In the genomic region with DNA sequence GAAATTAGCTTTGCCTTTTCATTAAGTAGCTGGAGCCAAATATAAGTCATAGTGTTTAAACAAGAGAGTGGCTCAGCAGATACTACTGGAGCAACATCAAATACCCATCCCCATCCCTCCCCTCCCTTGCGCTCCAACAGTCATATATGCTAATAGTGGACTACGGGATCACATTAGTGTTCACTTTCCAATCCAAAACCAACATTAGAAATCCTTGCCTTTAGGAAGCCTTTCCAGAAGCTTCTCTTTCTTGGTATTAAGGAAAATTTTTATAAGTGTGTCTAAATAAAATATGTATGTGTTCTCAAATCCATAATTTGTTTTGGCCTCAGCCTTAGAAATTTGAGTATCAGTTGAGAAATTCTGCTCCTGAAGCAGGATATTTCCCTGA, we compare ENCODE assay signal across 22 cellular contexts.
A peak's percentile ranks its signal among the peaks of the same experiment; 100 is the strongest.
DNase-seq lines count a peak whose midpoint lies in the region; ATAC-seq and TF ChIP-seq lines count a peak whose summit lies in the region.
"Had no signal": no experiment of that assay in that cellular context is flagged by ENCODE, and none has a peak within 500 bp of the region (broad histone marks: within the 10 kb centered on the region; RNA-seq: fewer than 3 reads in every experiment).

No MANE protein-coding gene starts in this region.

- H3K9ac ChIP-seq in skeletal muscle tissue (ENCODE audit: low read depth in 1 of 3, low read length in 3 of 3): no peak overlapping the region

- H3K27ac ChIP-seq in skeletal muscle tissue (ENCODE audit: low read depth, low read length): peak overlapping the region; percentile 40
- H3K27ac ChIP-seq: right atrium auricular region, suprapubic skin had no signal

- H3K27me3 ChIP-seq in skeletal muscle tissue (ENCODE audit: control insufficient read depth in 3 of 3, insufficient read depth in 3 of 3, low read length in 3 of 3): no peaks in the 10 kb centered on the region
- H3K27me3 ChIP-seq: right atrium auricular region, suprapubic skin had no signal

- DNase-seq in HuH-7 (ENCODE audit: low spot score) (peak; percentile 3), cardiac fibroblast (ENCODE audit: low read depth in 2 of 2) (peak; percentile 18 to 47), left kidney (ENCODE audit: low read depth, low spot score) (peak; percentile 33), NCI-H1694 treated with DMSO at 0.1 percent for 48 hours (lab: John Stamatoyannopoulos, UW) (no peak), DMS114 treated with DMSO at 0.1 percent for 48 hours (lab: John Stamatoyannopoulos, UW; ENCODE audit: unreplicated experiment) (no peak)
- DNase-seq: activated CD4-positive, CD25-positive, alpha-beta regulatory T cell treated with anti-CD3 and anti-CD28 coated beads, Interleukin-2, amount 50 U/mL, for 72 hours; activated CD8-positive, alpha-beta T cell treated with anti-CD3 and anti-CD28 coated beads, Interleukin-2, amount 10 ng/mL, durations not matched to agents 7 days and 5 days; activated naive CD4-positive, alpha-beta T cell treated with anti-CD3 and anti-CD28 coated beads for 36 hours; activated T-cell treated with anti-CD3 and anti-CD28 coated beads, Interleukin-2, amount 50 U/mL, for 24 hours; amygdala; CD4-positive, alpha-beta T cell; cerebellar nuclear complex; DMS153; effector CD8-positive, alpha-beta T cell; NCI-H2107; NCI-H526; stimulated activated CD4-positive, alpha-beta T cell treated with anti-CD3 and anti-CD28 coated beads, Interleukin-15, amount 100 ng/mL, for 24 hours had no signal

- no peak for TF ChIP-seq CTCF in cardiac fibroblast (IDR thresholded peaks at IDR 0.05; ENCODE audit: low read depth, low read length)

- H3K4me3 ChIP-seq in cardiac fibroblast (replicated peaks in 1 of 2; ENCODE audit: low read depth in 2 of 2, low read length in 2 of 2) (no peak overlapping the region), skeletal muscle tissue (ENCODE audit: low read length in 3 of 3) (no peak overlapping the region)
- H3K4me3 ChIP-seq: HAP-1, right atrium auricular region, suprapubic skin had no signal

- no peaks in the 10 kb centered on the region for H3K36me3 ChIP-seq in skeletal muscle tissue (ENCODE audit: control insufficient read depth in 3 of 3, insufficient read depth in 3 of 3, low read length in 3 of 3)
- H3K36me3 ChIP-seq: HAP-1, right atrium auricular region, suprapubic skin had no signal

- ATAC-seq in GM19463 (IDR thresholded peaks at IDR 0.05; ENCODE audit: unreplicated experiment): no peak
- ATAC-seq: activated CD8-positive, alpha-beta T cell treated with anti-CD3 and anti-CD28 coated beads, Interleukin-2, amount 10 ng/mL, durations not matched to agents 7 days and 5 days had no signal

- H3K4me1 ChIP-seq in skeletal muscle tissue (ENCODE audit: control insufficient read depth in 3 of 3, insufficient read depth in 3 of 3, low read length in 3 of 3): no peaks in the 10 kb centered on the region
- H3K4me1 ChIP-seq: right atrium auricular region, suprapubic skin had no signal

- H3K9me3 ChIP-seq in skeletal muscle tissue (ENCODE audit: control insufficient read depth in 3 of 3, low read length in 3 of 3): no peaks in the 10 kb centered on the region
- H3K9me3 ChIP-seq: HAP-1, right atrium auricular region, suprapubic skin had no signal

Comparison
In these comparisons a context has a peak if more than half of its experiments do, and no peak if none do; other contexts are left out.
1. DNase-seq: peak in HuH-7 (single experiment), cardiac fibroblast (2 of 2) and left kidney (single experiment); none in NCI-H1694 treated with DMSO at 0.1 percent for 48 hours (single experiment) and DMS114 treated with DMSO at 0.1 percent for 48 hours (single experiment).